10 cellular contexts compared by ENCODE assay signal in genomic region chr3:197953325-197953724, GRCh38. TPM values are rescaled to one million over a fixed set of nuclear protein-coding genes. Genes with fewer than 3 reads are reported as not detected.
DNase-seq lines count a peak whose midpoint lies in the region; ATAC-seq and TF ChIP-seq lines count a peak whose summit lies in the region.
"Had no signal": no experiment of that assay in that cellular context is flagged by ENCODE, and none has a peak within 500 bp of the region (broad histone marks: within the 10 kb centered on the region; RNA-seq: fewer than 3 reads in every experiment).

No MANE protein-coding gene starts in this region.

- peaks cover 72% of the 10 kb centered on the region for H3K4me1 Mint-ChIP-seq in stimulated activated memory B cell treated with anti-CD40 and anti-IgM and Interleukin-4, amounts not matched to agents 10 μg/mL and 1 μg/mL and 100 μg/mL, for 72 hours

- H3K9ac ChIP-seq in endocrine pancreas (ENCODE audit: control insufficient read depth, insufficient read depth, low read length), result peak overlapping the region; percentile 11

- H3K9me3 ChIP-seq in cardiac muscle cell (ENCODE audit: low read depth), result no peaks in the 10 kb centered on the region
- H3K9me3 ChIP-seq in endocrine pancreas (ENCODE audit: control insufficient read depth, low read length), result no peaks in the 10 kb centered on the region

- DNase-seq in cardiac muscle cell (ENCODE audit: low read depth in 1 of 2, low spot score in 1 of 2), result no peak
- no peak for DNase-seq in Right ventricle myocardium inferior (ENCODE audit: missing footprints)
- peak; percentile 65 for DNase-seq in SK-MEL-5 (ENCODE audit: low read depth, low spot score)
- no peak for DNase-seq in GOT3 (lab: John Stamatoyannopoulos, UW)
- DNase-seq in NOMO-1 treated with DMSO at 0.1 percent for 48 hours (lab: John Stamatoyannopoulos, UW; ENCODE audit: unreplicated experiment), result no peak
- DNase-seq: dorsolateral prefrontal cortex had no signal

- H3K4me1 ChIP-seq in cardiac muscle cell (ENCODE audit: low read depth) (peaks cover 25% of the 10 kb centered on the region), endocrine pancreas (ENCODE audit: control insufficient read depth, insufficient read depth, low read length) (peaks cover 4% of the 10 kb centered on the region)

- no peaks in the 10 kb centered on the region for H3K27me3 Mint-ChIP-seq in stimulated activated memory B cell treated with anti-CD40 and anti-IgM and Interleukin-4, amounts not matched to agents 10 μg/mL and 1 μg/mL and 100 μg/mL, for 72 hours

- intact Hi-C loops in Right ventricle myocardium inferior (cut with DNase I), result no loop called here

- H3K27me3 ChIP-seq in cardiac muscle cell, result no peaks in the 10 kb centered on the region
- no peaks in the 10 kb centered on the region for H3K27me3 ChIP-seq in endocrine pancreas (ENCODE audit: control insufficient read depth, insufficient read depth, low read length)
- H3K27me3 ChIP-seq: dorsolateral prefrontal cortex had no signal

- no peak for TF ChIP-seq CTCF in cardiac muscle cell (IDR thresholded peaks at IDR 0.05; ENCODE audit: low read depth, low read length)

- no peak overlapping the region for H3K27ac Mint-ChIP-seq in stimulated activated memory B cell treated with anti-CD40 and anti-IgM and Interleukin-4, amounts not matched to agents 10 μg/mL and 1 μg/mL and 100 μg/mL, for 72 hours

- in situ Hi-C loops in SK-MEL-5 (cut with HindIII; ENCODE audit: low pct_unique_long_range_greater_than_20kb, low sequenced_read_pairs), result no loop called here

- H3K36me3 Mint-ChIP-seq in stimulated activated memory B cell treated with anti-CD40 and anti-IgM and Interleukin-4, amounts not matched to agents 10 μg/mL and 1 μg/mL and 100 μg/mL, for 72 hours, result peaks cover 70% of the 10 kb centered on the region

- H3K4me3 ChIP-seq in cardiac muscle cell, result no peak overlapping the region
- H3K4me3 ChIP-seq in endocrine pancreas (ENCODE audit: control insufficient read depth, insufficient read depth, low read length), result no peak overlapping the region

- H3K9me3 Mint-ChIP-seq in stimulated activated memory B cell treated with anti-CD40 and anti-IgM and Interleukin-4, amounts not matched to agents 10 μg/mL and 1 μg/mL and 100 μg/mL, for 72 hours, result no peaks in the 10 kb centered on the region
- H3K9me3 Mint-ChIP-seq: CD14-positive monocyte had no signal

- ATAC-seq in Right ventricle myocardium inferior (no peak), HG03045 (IDR thresholded peaks at IDR 0.05; ENCODE audit: unreplicated experiment) (no peak)
- no peak for ATAC-seq in stimulated activated memory B cell treated with anti-CD40 and anti-IgM and Interleukin-4, amounts not matched to agents 10 μg/mL and 1 μg/mL and 100 μg/mL, for 72 hours

- H3K27ac ChIP-seq in cardiac muscle cell, result peak overlapping the region; percentile 79

- H3K36me3 ChIP-seq in cardiac muscle cell, result peaks cover 39% of the 10 kb centered on the region
- peaks cover 11% of the 10 kb centered on the region for H3K36me3 ChIP-seq in endocrine pancreas (ENCODE audit: control insufficient read depth, insufficient read depth, low read length)

- H3K4me3 Mint-ChIP-seq in stimulated activated memory B cell treated with anti-CD40 and anti-IgM and Interleukin-4, amounts not matched to agents 10 μg/mL and 1 μg/mL and 100 μg/mL, for 72 hours, result peak overlapping the region; percentile 42
- H3K4me3 Mint-ChIP-seq: CD14-positive monocyte had no signal

RNA-seq across cellular contexts. Expression of gene RPL35A, which starts 3.3 kb away (rescaled TPM):
- total RNA-seq in cardiac muscle cell, result 907 and 984 TPM in 2 replicates
- polyA plus RNA-seq in cardiac muscle cell, result 845 and 927 TPM in 2 replicates
- total RNA-seq in Right ventricle myocardium inferior, result 718 TPM
- total RNA-seq in SK-MEL-5 (2014; rRNA removed; shearing (Covaris generic)), result 1,758 and 1,770 TPM in 2 replicates
- 718 and 1,008 TPM in 2 replicates for polyA plus RNA-seq in SK-MEL-5 (2015; cell fraction: cytosol; rRNA removed)
- polyA plus RNA-seq in SK-MEL-5 (2015; cell fraction: nucleus; rRNA removed), result 211 and 293 TPM in 2 replicates

RNA-seq across cellular contexts. Expression of gene LMLN, which starts 6.7 kb away (rescaled TPM):
- total RNA-seq in cardiac muscle cell (3.9 and 7.7 TPM in 2 replicates), Right ventricle myocardium inferior (9.8 TPM)
- polyA plus RNA-seq in cardiac muscle cell, result 4.9 and 7.5 TPM in 2 replicates
- 5.7 and 6.5 TPM in 2 replicates for total RNA-seq in SK-MEL-5 (2014; rRNA removed; shearing (Covaris generic))
- polyA plus RNA-seq in SK-MEL-5 (2015; cell fraction: cytosol; rRNA removed), result 5.9 and 9.9 TPM in 2 replicates
- polyA plus RNA-seq in SK-MEL-5 (2015; cell fraction: nucleus; rRNA removed), result 13.9 and 15.1 TPM in 2 replicates
